Comparison of ENCODE assay signal across 8 cellular contexts in genomic region chr5:79236970-79237734, GRCh38. TPM values are rescaled to one million over a fixed set of nuclear protein-coding genes. Genes with fewer than 3 reads are reported as not detected.
A peak's percentile ranks its signal among the peaks of the same experiment; 100 is the strongest.
DNase-seq lines count a peak whose midpoint lies in the region; ATAC-seq and TF ChIP-seq lines count a peak whose summit lies in the region.

No MANE protein-coding gene starts in this region.

- no peak for TF ChIP-seq POLR2A in prostate gland (IDR thresholded peaks at IDR 0.05)

- CTCF ChIA-PET in RWPE1 (lab: Yijun Ruan, JAX) = interaction anchor here (0.6 to 2.9 kb wide), 6 partner anchors 19 to 231 kb away, joined by 3 to 24 read pairs (median 3); no protein-coding TSS in a partner anchor

- peak overlapping the region; percentile 37 to 99 for H3K27ac Mint-ChIP-seq in activated naive CD4-positive, alpha-beta T cell treated with anti-CD3 and anti-CD28 coated beads, Interleukin-2, amount 50 U/mL, for 72 hours

- no peak for TF ChIP-seq CTCF in RWPE1 (conservative IDR thresholded peaks at IDR 0.05; ENCODE audit: low read depth)
- no peak for TF ChIP-seq CTCF in heart right ventricle (IDR thresholded peaks at IDR 0.05)
- no peak for TF ChIP-seq CTCF in prostate gland (IDR thresholded peaks at IDR 0.05)

- in situ Hi-C loops in ACHN (cut with HindIII; ENCODE audit: low pct_ligation_motif_present, low pct_unique_long_range_greater_than_20kb, low sequenced_read_pairs) = no loop called here

- H3K27me3 ChIP-seq in heart right ventricle (peaks cover 0 to 5% (median 0%) of the 10 kb centered on the region in 7 donors), prostate gland (replicated peaks; ENCODE audit: insufficient read depth) (no peaks in the 10 kb centered on the region)

- H3K4me3 ChIP-seq in heart right ventricle = peak overlapping the region; percentile 49 to 95 (median 86)
- H3K4me3 ChIP-seq in prostate gland = peak overlapping the region; percentile 84 to 94

- H3K36me3 Mint-ChIP-seq in activated naive CD4-positive, alpha-beta T cell treated with anti-CD3 and anti-CD28 coated beads, Interleukin-2, amount 50 U/mL, for 72 hours = peaks cover 11 to 15% of the 10 kb centered on the region in 2 donors

- intact Hi-C loops in heart right ventricle (cut with DNase I) = loop anchor here in 2 of 10 donors (5.0 to 10.0 kb wide), 2 partner anchors 278 to 280 kb away; partner anchors contain the start of gene HOMER1 (in 1 of the 2)
- intact Hi-C loops in prostate gland (cut with DNase I) = loop anchor here (10.0 kb wide), 2 partner anchors 228 to 278 kb away; partner anchors contain the start of gene HOMER1

- peak; percentile 30 for ATAC-seq in GM18909 (IDR thresholded peaks at IDR 0.05; ENCODE audit: poor library complexity, unreplicated experiment)
- peak; percentile 18 for ATAC-seq in HG03457 (IDR thresholded peaks at IDR 0.05; ENCODE audit: unreplicated experiment)
- peak; percentile 36 to 47 for ATAC-seq in activated naive CD4-positive, alpha-beta T cell treated with anti-CD3 and anti-CD28 coated beads, Interleukin-2, amount 50 U/mL, for 72 hours
- ATAC-seq in heart right ventricle = peak; percentile 25 to 66 (median 52)
- no peak for ATAC-seq in GM18520 (IDR thresholded peaks at IDR 0.05; ENCODE audit: unreplicated experiment)

- no peaks in the 10 kb centered on the region for H3K9me3 ChIP-seq in heart right ventricle
- H3K9me3 ChIP-seq in prostate gland = no peaks in the 10 kb centered on the region

- WGBS in heart right ventricle, 2 donors = 0% methylated on average over 57 to 61 of the region's 61 CpGs
- WGBS in prostate gland = under 1% methylated on average over 45 of the region's 61 CpGs

- H3K9me3 Mint-ChIP-seq in activated naive CD4-positive, alpha-beta T cell treated with anti-CD3 and anti-CD28 coated beads, Interleukin-2, amount 50 U/mL, for 72 hours = no peaks in the 10 kb centered on the region

- H3K36me3 ChIP-seq in heart right ventricle (no peaks in the 10 kb centered on the region), prostate gland (no peaks in the 10 kb centered on the region)

- POLR2A ChIA-PET in RWPE1 (lab: Yijun Ruan, JAX; ENCODE audit: low non-redundant PET) = interaction anchor here (0.6 kb wide), 2 partner anchors 29 to 290 kb away, joined by 3 to 4 read pairs; no protein-coding TSS in a partner anchor

- H3K27ac ChIP-seq in RWPE1 = peak overlapping the region; percentile 88
- peak overlapping the region; percentile 77 to 93 (median 84) for H3K27ac ChIP-seq in heart right ventricle
- peak overlapping the region; percentile 98 for H3K27ac ChIP-seq in prostate gland

- peak; percentile 46 for DNase-seq in ACHN
- DNase-seq in RWPE1 (ENCODE audit: low spot score) = peak; percentile 63
- peak; percentile 53 to 72 for DNase-seq in activated naive CD4-positive, alpha-beta T cell treated with anti-CD3 and anti-CD28 coated beads, Interleukin-2, amount 50 U/mL, for 72 hours (ENCODE audit: low spot score in 2 of 2)
- peak; percentile 17 to 29 for DNase-seq in heart right ventricle
- peak; percentile 55 for DNase-seq in prostate gland (ENCODE audit: low spot score)

- H3K4me1 ChIP-seq in heart right ventricle (peaks cover 0 to 53% (median 33%) of the 10 kb centered on the region in 9 donors), prostate gland (replicated peaks) (peaks cover 4% of the 10 kb centered on the region)

RNA-seq across cellular contexts. Expression of gene JMY, which starts 1.2 kb away (rescaled TPM):
- total RNA-seq in activated naive CD4-positive, alpha-beta T cell treated with anti-CD3 and anti-CD28 coated beads, Interleukin-2, amount 50 U/mL, for 72 hours = 10 to 100 TPM in 1 of 2 donors, 1 to 10 TPM in 1; 7.4 to 10.0 TPM
- 10 to 100 TPM in 8 of 10 donors, 1 to 10 TPM in 2; 7.2 to 18.1 (median 14.1) TPM for total RNA-seq in heart right ventricle
- polyA plus RNA-seq in heart right ventricle = 1 to 10 TPM; 1.4 to 4.9 TPM
- total RNA-seq in prostate gland = 10 to 100 TPM; 19.8 to 25.7 TPM
